In the genomic region with DNA sequence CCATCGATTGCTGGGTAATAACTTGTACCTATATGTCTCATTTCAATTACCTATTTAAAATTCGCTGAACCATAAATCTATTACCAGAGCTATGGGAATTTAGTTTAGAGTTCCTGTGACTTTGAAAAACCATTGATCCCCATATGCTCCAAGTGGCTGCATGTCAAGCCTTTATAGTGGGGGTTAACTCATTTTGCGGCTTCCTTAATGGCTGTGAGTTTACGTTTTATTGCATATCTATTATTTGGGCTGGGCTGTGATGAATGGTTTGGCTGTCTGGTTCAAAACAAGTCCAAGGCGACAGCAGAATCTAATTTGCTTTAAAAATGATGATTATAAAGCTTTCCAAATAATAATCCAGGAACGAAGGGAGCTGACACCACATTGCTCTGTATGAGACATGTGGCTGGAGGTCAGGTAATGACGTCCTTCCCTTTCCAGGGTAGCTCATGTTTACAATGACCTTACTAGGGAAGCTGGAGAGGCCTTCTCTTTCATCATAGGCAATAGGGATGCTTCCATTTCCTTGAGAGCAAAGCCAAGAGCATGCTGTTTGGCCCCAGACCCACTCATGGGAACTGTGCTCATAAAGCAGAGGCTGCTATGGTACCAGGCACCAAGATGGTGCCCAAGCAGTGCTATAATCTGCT, we compare ENCODE assay signal across 20 cellular contexts.
DNase-seq lines count a peak whose midpoint lies in the region; ATAC-seq and TF ChIP-seq lines count a peak whose summit lies in the region.
"Had no signal": no experiment of that assay in that cellular context is flagged by ENCODE, and none has a peak within 500 bp of the region (broad histone marks: within the 10 kb centered on the region; RNA-seq: fewer than 3 reads in every experiment).

No MANE protein-coding gene starts in this region.

- no peaks in the 10 kb centered on the region for H3K36me3 Mint-ChIP-seq in activated naive CD8-positive, alpha-beta T cell treated with anti-CD3 and anti-CD28 coated beads for 36 hours
- H3K36me3 Mint-ChIP-seq: IgD-negative memory B cell had no signal

- no peaks in the 10 kb centered on the region for H3K9me3 ChIP-seq in DND-41 (ENCODE audit: insufficient read depth, low read length, severe bottlenecking)
- no peaks in the 10 kb centered on the region for H3K9me3 ChIP-seq in hepatocyte (ENCODE audit: low read depth)
- no peaks in the 10 kb centered on the region for H3K9me3 ChIP-seq in osteoblast (ENCODE audit: low read depth, low read length)
- H3K9me3 ChIP-seq: Caco-2 had no signal

- H3K9ac ChIP-seq in DND-41 (ENCODE audit: low read depth, low read length): no peak overlapping the region
- H3K9ac ChIP-seq: GM23248 had no signal

- H3K4me1 Mint-ChIP-seq in activated naive CD8-positive, alpha-beta T cell treated with anti-CD3 and anti-CD28 coated beads for 36 hours: no peaks in the 10 kb centered on the region
- H3K4me1 Mint-ChIP-seq: B cell had no signal

- no peaks in the 10 kb centered on the region for H3K27me3 ChIP-seq in DND-41 (ENCODE audit: insufficient read depth, low read length, poor library complexity)
- no peaks in the 10 kb centered on the region for H3K27me3 ChIP-seq in hepatocyte
- H3K27me3 ChIP-seq in osteoblast (ENCODE audit: insufficient read depth, low read length): no peaks in the 10 kb centered on the region

- H3K4me2 ChIP-seq in DND-41 (ENCODE audit: insufficient read depth, low read length) (no peak overlapping the region; the same call in 1 of the 2 replicates), hepatocyte (no peak overlapping the region), osteoblast (ENCODE audit: insufficient read depth, low read length) (no peak overlapping the region)

- H3K4me1 ChIP-seq in DND-41 (ENCODE audit: insufficient read depth, low read length) (peaks cover 27% of the 10 kb centered on the region), hepatocyte (ENCODE audit: insufficient read depth) (peaks cover 14% of the 10 kb centered on the region), osteoblast (ENCODE audit: insufficient read depth, low read length) (no peaks in the 10 kb centered on the region)

- H3K4me3 ChIP-seq in DND-41 (ENCODE audit: low read depth in 1 of 2, low read length in 2 of 2) (no peak overlapping the region), fibroblast of mammary gland (ENCODE audit: control insufficient read depth, low read depth, low read length) (no peak overlapping the region), hepatocyte (no peak overlapping the region), osteoblast (ENCODE audit: insufficient read depth, low read length) (no peak overlapping the region)
- H3K4me3 ChIP-seq: GM23248 had no signal

- no peaks in the 10 kb centered on the region for H3K9me3 Mint-ChIP-seq in activated naive CD8-positive, alpha-beta T cell treated with anti-CD3 and anti-CD28 coated beads for 36 hours
- H3K9me3 Mint-ChIP-seq: CD4-positive, alpha-beta T cell; HFFc6; IgD-negative memory B cell had no signal

- H4K20me1 ChIP-seq in DND-41 (ENCODE audit: insufficient read depth, low read length) (no peaks in the 10 kb centered on the region), hepatocyte (ENCODE audit: insufficient read depth, poor library complexity, severe bottlenecking) (no peaks in the 10 kb centered on the region), osteoblast (ENCODE audit: insufficient read depth, low read length) (no peaks in the 10 kb centered on the region)

- H3K27ac ChIP-seq in DND-41 (ENCODE audit: low read length): peak overlapping the region; percentile 76
- peak overlapping the region; percentile 74 for H3K27ac ChIP-seq in hepatocyte
- H3K27ac ChIP-seq in osteoblast (ENCODE audit: low read depth, low read length): no peak overlapping the region
- H3K27ac ChIP-seq: C4-2B, GM23248 had no signal

- DNase-seq in DND-41: no peak
- peak; percentile 92 for DNase-seq in SW480 (ENCODE audit: low spot score)
- DNase-seq in fibroblast of mammary gland (ENCODE audit: low read depth): peak; percentile 7
- DNase-seq in hepatocyte (ENCODE audit: low spot score): no peak
- no peak for DNase-seq in GOT3 (lab: John Stamatoyannopoulos, UW)
- DNase-seq in osteoblast (ENCODE audit: insufficient read length, low spot score, missing footprints): no peak
- no peak for DNase-seq in activated naive CD8-positive, alpha-beta T cell treated with anti-CD3 and anti-CD28 coated beads for 36 hours
- DNase-seq: Caco-2; CD4-positive, alpha-beta T cell; DMS79; GF-D8; GM23248; H7; HFFc6; KBM-7 had no signal

- H2AFZ ChIP-seq in DND-41 (ENCODE audit: low read depth, low read length): no peak overlapping the region
- H2AFZ ChIP-seq in hepatocyte: no peak overlapping the region
- H2AFZ ChIP-seq in osteoblast (ENCODE audit: low read length): no peak overlapping the region
- H2AFZ ChIP-seq: GM23248 had no signal

- no peaks in the 10 kb centered on the region for H3K36me3 ChIP-seq in DND-41 (ENCODE audit: insufficient read depth, low read length)
- no peaks in the 10 kb centered on the region for H3K36me3 ChIP-seq in hepatocyte (replicated peaks; ENCODE audit: insufficient read depth, low read depth)
- no peaks in the 10 kb centered on the region for H3K36me3 ChIP-seq in osteoblast (ENCODE audit: insufficient read depth, low read length)

- TF ChIP-seq CTCF in DND-41 (IDR thresholded peaks at IDR 0.05; ENCODE audit: borderline replicate concordance, extremely low read depth, low read length, poor library complexity, severe bottlenecking): no peak
- no peak for TF ChIP-seq CTCF in fibroblast of mammary gland (conservative IDR thresholded peaks at IDR 0.05; ENCODE audit: control insufficient read depth, insufficient read depth, low read depth, low read length)
- TF ChIP-seq CTCF in hepatocyte (IDR thresholded peaks at IDR 0.05; ENCODE audit: poor library complexity): no peak
- no peak for TF ChIP-seq CTCF in osteoblast (IDR thresholded peaks at IDR 0.05; ENCODE audit: extremely low read depth, low read depth, low read length)

- ATAC-seq in DND-41 (ENCODE audit: insufficient read depth, low read depth) (no peak), GM21786 (IDR thresholded peaks at IDR 0.05; ENCODE audit: unreplicated experiment) (no peak)
- ATAC-seq: HCT116 had no signal

- H3K79me2 ChIP-seq in DND-41 (ENCODE audit: insufficient read depth, low read length): no peaks in the 10 kb centered on the region
- no peaks in the 10 kb centered on the region for H3K79me2 ChIP-seq in hepatocyte
- H3K79me2 ChIP-seq in osteoblast (ENCODE audit: insufficient read depth, low read length): no peaks in the 10 kb centered on the region

- WGBS in hepatocyte (ENCODE audit: low lambda C conversion rate, missing lambda C conversion rate): 78% methylated on average over 7 of the region's 7 CpGs

- H3K4me3 Mint-ChIP-seq in activated naive CD8-positive, alpha-beta T cell treated with anti-CD3 and anti-CD28 coated beads for 36 hours: no peak overlapping the region
- H3K4me3 Mint-ChIP-seq: B cell; CD4-positive, alpha-beta T cell; HFFc6; IgD-negative memory B cell had no signal

- H3K9me2 ChIP-seq in hepatocyte (replicated peaks; ENCODE audit: insufficient read depth): no peaks in the 10 kb centered on the region

- no peak overlapping the region for H3K27ac Mint-ChIP-seq in activated naive CD8-positive, alpha-beta T cell treated with anti-CD3 and anti-CD28 coated beads for 36 hours
- H3K27ac Mint-ChIP-seq: B cell; CD4-positive, alpha-beta T cell; HFFc6; IgD-negative memory B cell had no signal

- H3K27me3 Mint-ChIP-seq in activated naive CD8-positive, alpha-beta T cell treated with anti-CD3 and anti-CD28 coated beads for 36 hours: peaks cover 3% of the 10 kb centered on the region
- H3K27me3 Mint-ChIP-seq: B cell; CD4-positive, alpha-beta T cell had no signal

Comparison
In these comparisons a context has a peak if more than half of its experiments do, and no peak if none do; other contexts are left out.
1. DNase-seq: peak in SW480 (single experiment) and fibroblast of mammary gland (single experiment); none in DND-41 (single experiment), hepatocyte (single experiment), GOT3 (single experiment), osteoblast (single experiment) and activated naive CD8-positive, alpha-beta T cell treated with anti-CD3 and anti-CD28 coated beads for 36 hours (single experiment).